ENCODE assay signal across 24 cellular contexts in the genomic region with DNA sequence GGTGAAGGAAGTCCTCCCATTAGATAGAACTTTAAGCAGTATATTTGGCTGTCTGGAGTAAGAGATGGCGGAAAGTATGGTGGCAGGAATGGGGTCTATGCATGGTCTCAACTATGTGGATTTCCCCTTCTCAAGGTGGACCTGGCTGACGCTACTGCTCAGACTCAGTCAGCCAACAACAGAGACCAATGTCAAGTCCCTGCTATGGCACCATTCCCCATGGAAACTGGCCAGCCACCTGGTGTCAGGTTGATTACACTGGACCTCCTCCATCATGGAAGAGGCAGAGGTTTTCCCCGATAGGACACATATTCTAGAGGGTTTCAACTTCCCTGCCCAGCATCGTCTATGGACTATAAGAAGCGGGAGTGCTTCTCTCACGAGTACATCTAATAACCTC.
"Had no signal": no experiment of that assay in that cellular context is flagged by ENCODE, and none has a peak within 500 bp of the region (broad histone marks: within the 10 kb centered on the region; RNA-seq: fewer than 3 reads in every experiment).

No MANE protein-coding gene starts in this region.

- H3K4me1 ChIP-seq: foreskin keratinocyte, parathyroid adenoma, upper lobe of right lung, uterus had no signal

- DNase-seq: colonic mucosa; dermis blood vessel endothelial cell; effector memory CD4-positive, alpha-beta T cell; foreskin keratinocyte; heart left ventricle; kidney glomerular epithelial cell; left colon; left ventricle myocardium superior; natural killer cell; stimulated activated CD4-positive, alpha-beta T cell treated with anti-CD3 and anti-CD28 coated beads, Interleukin-2, amount 100 ng/mL, for 24 hours; stimulated activated CD4-positive, alpha-beta T cell treated with anti-CD3 and anti-CD28 coated beads, Interleukin-4, amount 100 ng/mL, for 4 hours; stimulated activated naive CD8-positive, alpha-beta T cell treated with anti-CD3 and anti-CD28 coated beads, Interleukin-15, Interleukin-2, amounts not matched to agents 100 U/mL and 50 U/mL, for 24 hours; upper lobe of right lung; uterus had no signal

- H3K9me3 ChIP-seq: colonic mucosa, esophagus muscularis mucosa, gastroesophageal sphincter, heart left ventricle, thoracic aorta, tibial nerve, upper lobe of right lung, uterus had no signal

- H3K27ac ChIP-seq: colonic mucosa, esophagus muscularis mucosa, foreskin keratinocyte, gastroesophageal sphincter, heart left ventricle, hepatocyte, parathyroid adenoma, thoracic aorta, tibial nerve, upper lobe of right lung, uterus had no signal

- H3K4me3 ChIP-seq: colonic mucosa, esophagus muscularis mucosa, gastroesophageal sphincter, heart left ventricle, hepatocyte, lung, smooth muscle cell, thoracic aorta, tibial nerve, upper lobe of right lung, uterus had no signal

- H3K27me3 ChIP-seq: colonic mucosa, esophagus muscularis mucosa, heart left ventricle, hepatocyte, tibial nerve, upper lobe of right lung, uterus had no signal

- ATAC-seq: foreskin keratinocyte; gastroesophageal sphincter; heart left ventricle; left colon; left ventricle myocardium superior; natural killer cell; sciatic nerve; stimulated activated memory B cell treated with anti-CD40 and anti-IgM and Interleukin-4, amounts not matched to agents 10 μg/mL and 1 μg/mL and 100 μg/mL, for 72 hours; stimulated activated naive CD8-positive, alpha-beta T cell treated with anti-CD3 and anti-CD28 coated beads, Interleukin-15, Interleukin-2, amounts not matched to agents 100 U/mL and 50 U/mL, for 24 hours; upper lobe of right lung had no signal

- H3K36me3 ChIP-seq: colonic mucosa, esophagus muscularis mucosa, gastroesophageal sphincter, heart left ventricle, thoracic aorta, tibial nerve, upper lobe of right lung, uterus had no signal
